ENCODE assay signal across 8 cellular contexts in the genomic region with DNA sequence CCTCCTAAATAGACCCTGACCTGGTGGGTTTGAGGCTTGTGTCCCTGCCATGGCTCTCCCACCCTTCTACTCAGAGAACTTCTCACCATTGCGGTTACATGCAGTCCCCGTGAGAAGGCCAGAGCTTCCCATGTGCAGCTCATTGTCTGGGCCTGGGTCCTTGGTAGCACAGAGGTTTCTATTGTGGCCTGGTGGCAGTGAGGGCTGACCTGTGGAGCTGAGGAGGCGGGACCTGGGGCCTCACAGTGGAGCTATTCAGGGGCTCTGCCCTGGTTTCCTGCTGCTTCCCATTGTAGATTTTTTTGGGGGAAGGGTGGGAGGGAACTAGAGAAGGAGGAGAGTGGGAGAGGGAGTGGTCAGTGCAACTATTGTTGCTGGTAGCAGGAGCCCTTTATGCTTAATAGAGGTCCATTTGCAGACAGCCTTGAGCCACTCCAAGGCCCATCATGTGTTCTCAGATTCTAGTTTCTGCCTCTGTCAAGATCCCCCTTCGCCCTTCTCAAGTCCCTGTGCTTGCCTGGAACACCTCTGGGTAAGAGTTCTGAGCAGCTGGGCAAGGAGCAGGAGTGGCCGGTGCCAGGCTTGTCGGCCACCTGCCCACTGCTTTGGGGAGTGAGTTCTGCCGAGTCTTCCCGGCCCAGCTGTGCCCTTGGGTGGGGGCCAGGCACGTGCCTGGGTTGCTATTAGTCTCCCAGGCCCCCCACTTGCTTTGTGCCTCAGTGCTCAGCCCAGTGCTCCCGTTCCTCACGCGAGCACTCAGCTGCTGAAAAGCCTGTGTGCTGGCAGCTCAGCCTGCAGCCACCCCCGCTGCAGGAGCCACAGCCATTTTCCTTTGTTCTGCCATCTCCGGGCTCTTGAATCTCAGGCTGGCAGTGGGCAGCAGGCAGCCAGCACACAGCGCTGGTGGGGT.
DNase-seq lines count a peak whose midpoint lies in the region; ATAC-seq and TF ChIP-seq lines count a peak whose summit lies in the region.

No MANE protein-coding gene starts in this region.

- no peaks in the 10 kb centered on the region for H3K36me3 Mint-ChIP-seq in nephron progenitor cell (ENCODE audit: low read depth)

- no peak for TF ChIP-seq CTCF in nephron progenitor cell (IDR thresholded peaks at IDR 0.05)

- DNase-seq in NCI-H526 (lab: John Stamatoyannopoulos, UW) (peak; percentile 6 to 52), NCI-H526 treated with DMSO at 0.1 percent for 48 hours (lab: John Stamatoyannopoulos, UW) (no peak), fibroblast of gingiva (ENCODE audit: low read depth) (peak; percentile 8), nephron progenitor cell (peak; percentile 34), cerebellar cortex (ENCODE audit: low spot score) (no peak), kidney glomerular epithelial cell (lab: John Stamatoyannopoulos, UW) (no peak)

- peaks cover 100% of the 10 kb centered on the region for H3K4me1 Mint-ChIP-seq in nephron progenitor cell

- H3K4me3 Mint-ChIP-seq in nephron progenitor cell: peak overlapping the region; percentile 26

- H3K9me3 Mint-ChIP-seq in nephron progenitor cell: no peaks in the 10 kb centered on the region

- no peaks in the 10 kb centered on the region for H3K27me3 Mint-ChIP-seq in nephron progenitor cell (ENCODE audit: low read depth, poor library complexity)

- H3K27ac Mint-ChIP-seq in nephron progenitor cell: peak overlapping the region; percentile 97

- ATAC-seq in SK-N-SH treated with all-trans-retinoic acid at 6 μM for 48 hours (peak; percentile 8), HG03439 (IDR thresholded peaks at IDR 0.05; ENCODE audit: unreplicated experiment) (no peak)

TF ChIP-seq in SK-N-SH treated with all-trans-retinoic acid at 6 μM for 48 hours, 23 proteins besides CTCF, POLR2A, EP300 and RAD21:
- TF ChIP-seq, protein P1, sequence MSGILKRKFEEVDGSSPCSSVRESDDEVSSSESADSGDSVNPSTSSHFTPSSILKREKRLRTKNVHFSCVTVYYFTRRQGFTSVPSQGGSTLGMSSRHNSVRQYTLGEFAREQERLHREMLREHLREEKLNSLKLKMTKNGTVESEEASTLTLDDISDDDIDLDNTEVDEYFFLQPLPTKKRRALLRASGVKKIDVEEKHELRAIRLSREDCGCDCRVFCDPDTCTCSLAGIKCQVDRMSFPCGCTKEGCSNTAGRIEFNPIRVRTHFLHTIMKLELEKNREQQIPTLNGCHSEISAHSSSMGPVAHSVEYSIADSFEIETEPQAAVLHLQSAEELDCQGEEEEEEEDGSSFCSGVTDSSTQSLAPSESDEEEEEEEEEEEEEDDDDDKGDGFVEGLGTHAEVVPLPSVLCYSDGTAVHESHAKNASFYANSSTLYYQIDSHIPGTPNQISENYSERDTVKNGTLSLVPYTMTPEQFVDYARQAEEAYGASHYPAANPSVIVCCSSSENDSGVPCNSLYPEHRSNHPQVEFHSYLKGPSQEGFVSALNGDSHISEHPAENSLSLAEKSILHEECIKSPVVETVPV (CRISPR knock-in tag; IDR thresholded peaks at IDR 0.05): no peak
- no peak for TF ChIP-seq ZFP3 (CRISPR knock-in tag; IDR thresholded peaks at IDR 0.05)
- TF ChIP-seq BACH2 (CRISPR knock-in tag; IDR thresholded peaks at IDR 0.05; ENCODE audit: borderline replicate concordance): no peak
- no peak for TF ChIP-seq RARB (CRISPR knock-in tag; IDR thresholded peaks at IDR 0.05)
- TF ChIP-seq PPARA (CRISPR knock-in tag; IDR thresholded peaks at IDR 0.05; ENCODE audit: borderline replicate concordance): no peak
- no peak for TF ChIP-seq GLIS3 (CRISPR knock-in tag; IDR thresholded peaks at IDR 0.05)
- TF ChIP-seq ESRRG (CRISPR knock-in tag; IDR thresholded peaks at IDR 0.05): no peak
- TF ChIP-seq, protein P2, sequence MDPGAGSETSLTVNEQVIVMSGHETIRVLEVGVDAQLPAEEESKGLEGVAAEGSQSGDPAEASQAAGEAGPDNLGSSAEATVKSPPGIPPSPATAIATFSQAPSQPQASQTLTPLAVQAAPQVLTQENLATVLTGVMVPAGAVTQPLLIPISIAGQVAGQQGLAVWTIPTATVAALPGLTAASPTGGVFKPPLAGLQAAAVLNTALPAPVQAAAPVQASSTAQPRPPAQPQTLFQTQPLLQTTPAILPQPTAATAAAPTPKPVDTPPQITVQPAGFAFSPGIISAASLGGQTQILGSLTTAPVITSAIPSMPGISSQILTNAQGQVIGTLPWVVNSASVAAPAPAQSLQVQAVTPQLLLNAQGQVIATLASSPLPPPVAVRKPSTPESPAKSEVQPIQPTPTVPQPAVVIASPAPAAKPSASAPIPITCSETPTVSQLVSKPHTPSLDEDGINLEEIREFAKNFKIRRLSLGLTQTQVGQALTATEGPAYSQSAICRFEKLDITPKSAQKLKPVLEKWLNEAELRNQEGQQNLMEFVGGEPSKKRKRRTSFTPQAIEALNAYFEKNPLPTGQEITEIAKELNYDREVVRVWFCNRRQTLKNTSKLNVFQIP (CRISPR knock-in tag; IDR thresholded peaks at IDR 0.05; ENCODE audit: borderline replicate concordance, low read depth): no peak

Comparison
In these comparisons a context has a peak if more than half of its experiments do, and no peak if none do; other contexts are left out.
1. DNase-seq: peak in NCI-H526 (2 of 2), fibroblast of gingiva (single experiment) and nephron progenitor cell (single experiment); none in NCI-H526 treated with DMSO at 0.1 percent for 48 hours (single experiment), cerebellar cortex (single experiment) and kidney glomerular epithelial cell (single experiment).